Comparison of ENCODE assay signal across 8 cellular contexts in the genomic region with DNA sequence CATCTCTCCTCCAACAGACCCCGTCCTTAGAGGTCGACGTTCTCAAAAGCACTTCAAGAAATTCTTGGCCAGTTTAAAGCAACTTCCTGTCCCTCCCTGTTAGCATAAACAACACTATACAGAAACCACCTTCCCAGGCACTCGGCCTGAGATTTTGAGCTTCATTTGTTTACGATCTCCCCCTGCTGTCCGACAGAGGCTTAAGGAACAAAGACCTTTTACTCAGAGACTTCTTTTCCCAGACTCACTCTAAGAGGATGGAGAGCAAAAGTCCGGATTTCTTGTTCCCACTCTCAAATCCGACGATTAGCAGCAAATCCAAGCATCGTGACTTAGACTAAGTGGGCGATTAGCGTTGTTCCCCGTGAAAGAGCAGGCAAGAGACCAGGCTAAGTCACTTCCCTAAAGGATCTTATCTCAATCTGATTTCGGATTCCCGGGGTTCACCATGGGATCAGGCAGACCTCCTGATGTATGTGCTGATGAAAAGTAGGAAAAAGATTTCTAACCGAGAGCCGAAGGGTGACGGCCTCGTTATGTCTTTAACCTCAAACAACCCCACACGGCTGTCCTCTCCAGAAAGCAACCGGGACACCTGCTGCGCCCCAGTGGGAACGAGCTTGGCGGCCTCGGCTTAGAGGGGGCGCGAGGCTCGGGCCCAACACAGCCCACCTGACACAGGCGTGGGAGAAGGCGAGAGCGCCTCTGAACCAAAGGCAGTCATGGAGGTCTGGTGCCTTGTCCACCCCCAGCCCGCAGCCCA. TPM values are rescaled to one million over a fixed set of nuclear protein-coding genes. Genes with fewer than 3 reads are reported as not detected.
A peak's percentile ranks its signal among the peaks of the same experiment; 100 is the strongest.
DNase-seq lines count a peak whose midpoint lies in the region; ATAC-seq and TF ChIP-seq lines count a peak whose summit lies in the region.

No MANE protein-coding gene starts in this region.

- 0 to 1% methylated on average over 24 to 30 of the region's 32 CpGs for WGBS in testis, 2 donors

- H3K27me3 ChIP-seq in mucosa of rectum (ENCODE audit: control insufficient read depth in 2 of 2, insufficient read depth in 2 of 2, low read length in 2 of 2) = no peaks in the 10 kb centered on the region
- no peaks in the 10 kb centered on the region for H3K27me3 ChIP-seq in testis

- H3K9ac ChIP-seq in mucosa of rectum (ENCODE audit: low read depth in 1 of 2, low read length in 2 of 2) = peak overlapping the region; percentile 97 to 98

- peak; percentile 2 for ATAC-seq in HG02840 (IDR thresholded peaks at IDR 0.05; ENCODE audit: low FRiP score, unreplicated experiment)
- no peak for ATAC-seq in GM21515 (IDR thresholded peaks at IDR 0.05; ENCODE audit: unreplicated experiment)

- TF ChIP-seq CTCF in testis (IDR thresholded peaks at IDR 0.05) = peak; percentile 36 to 82 (median 64)

- intact Hi-C loops in testis (cut with DNase I; ENCODE audit: low total_unique reads) = loop anchor here (10.0 kb wide), 1 partner anchor 161 kb away; no protein-coding TSS in a partner anchor

- DNase-seq in G401 (ENCODE audit: low spot score) (peak; percentile 80), NOMO-1 (lab: John Stamatoyannopoulos, UW; ENCODE audit: unreplicated experiment in 2 of 2) (peak; percentile 64 to 89), activated T-cell treated with anti-CD3 and anti-CD28 coated beads for 48 hours (ENCODE audit: low read depth) (peak; percentile 21), erythroblast (lab: John Stamatoyannopoulos, UW) (peak; percentile 77 to 82), testis (peak; percentile 82)

- H3K27ac ChIP-seq in mucosa of rectum (ENCODE audit: low read depth in 2 of 2, low read length in 2 of 2) (peak overlapping the region; percentile 97 to 98), testis (peak overlapping the region; percentile 74 to 90)

- H3K9me3 ChIP-seq in mucosa of rectum (ENCODE audit: control insufficient read depth in 2 of 2, low read length in 2 of 2) = no peaks in the 10 kb centered on the region
- H3K9me3 ChIP-seq in testis = no peaks in the 10 kb centered on the region

- H3K4me3 ChIP-seq in mucosa of rectum (ENCODE audit: low read length in 2 of 2) (peak overlapping the region; percentile 75 to 93), testis (peak overlapping the region; percentile 87)

- TF ChIP-seq POLR2A in erythroblast (IDR thresholded peaks at IDR 0.05; ENCODE audit: low read length) (no peak), testis (IDR thresholded peaks at IDR 0.05) (no peak)

- H3K36me3 ChIP-seq in mucosa of rectum (ENCODE audit: control insufficient read depth in 2 of 2, insufficient read depth in 2 of 2, low read length in 2 of 2) (peaks cover 14 to 20% of the 10 kb centered on the region in 2 donors), testis (ENCODE audit: low read depth, missing control alignments) (no peaks in the 10 kb centered on the region)

- peaks cover 37 to 39% of the 10 kb centered on the region in 2 donors for H3K4me1 ChIP-seq in mucosa of rectum (ENCODE audit: control insufficient read depth in 2 of 2, insufficient read depth in 2 of 2, low read length in 2 of 2)
- H3K4me1 ChIP-seq in testis = peaks cover 22% of the 10 kb centered on the region

- in situ Hi-C loops in G401 (cut with HindIII; ENCODE audit: low sequenced_read_pairs) = no loop called here

RNA-seq across cellular contexts. Expression of gene INPP5K, which starts 0.6 kb away (rescaled TPM):
- total RNA-seq in G401 (2014; rRNA removed; shearing (Covaris generic)) = 13.6 and 16.4 TPM in 2 replicates
- 10 to 100 TPM; 83.4 to 87.8 TPM for total RNA-seq in testis
- polyA plus RNA-seq in testis (ENCODE audit: insufficient read depth, low read depth, low replicate concordance) = 81.2 TPM

RNA-seq across cellular contexts. Expression of gene MYO1C, which starts 23.3 kb away (rescaled TPM):
- total RNA-seq in G401 (2014; rRNA removed; shearing (Covaris generic)) = 85.0 and 94.1 TPM in 2 replicates
- total RNA-seq in testis = 10 to 100 TPM; 45.0 to 68.3 TPM
- polyA plus RNA-seq in testis (ENCODE audit: insufficient read depth, low read depth, low replicate concordance) = 49.2 TPM

RNA-seq across cellular contexts. Expression of gene PITPNA, which starts 46.8 kb away (rescaled TPM):
- total RNA-seq in G401 (2014; rRNA removed; shearing (Covaris generic)) = 42.1 and 95.3 TPM in 2 replicates
- 10 to 100 TPM; 52.7 to 53.1 TPM for total RNA-seq in testis
- 92.4 TPM for polyA plus RNA-seq in testis (ENCODE audit: insufficient read depth, low read depth, low replicate concordance)

RNA-seq across cellular contexts. Expression of gene CRK, which starts 59.8 kb away (rescaled TPM):
- total RNA-seq in G401 (2014; rRNA removed; shearing (Covaris generic)) = 62.8 and 92.7 TPM in 2 replicates
- 10 to 100 TPM; 68.4 to 79.1 TPM for total RNA-seq in testis
- 45.7 TPM for polyA plus RNA-seq in testis (ENCODE audit: insufficient read depth, low read depth, low replicate concordance)

Comparison
In these comparisons a context has a peak if more than half of its experiments do, and no peak if none do; other contexts are left out.
1. DNase-seq: peak in every context shown above with its lines; median percentile 82 in testis; 80 in G401; 80 in erythroblast; 76 in NOMO-1; 21 in activated T-cell treated with anti-CD3 and anti-CD28 coated beads for 48 hours.